ENCODE assay signal across 8 cellular contexts in the genomic region with DNA sequence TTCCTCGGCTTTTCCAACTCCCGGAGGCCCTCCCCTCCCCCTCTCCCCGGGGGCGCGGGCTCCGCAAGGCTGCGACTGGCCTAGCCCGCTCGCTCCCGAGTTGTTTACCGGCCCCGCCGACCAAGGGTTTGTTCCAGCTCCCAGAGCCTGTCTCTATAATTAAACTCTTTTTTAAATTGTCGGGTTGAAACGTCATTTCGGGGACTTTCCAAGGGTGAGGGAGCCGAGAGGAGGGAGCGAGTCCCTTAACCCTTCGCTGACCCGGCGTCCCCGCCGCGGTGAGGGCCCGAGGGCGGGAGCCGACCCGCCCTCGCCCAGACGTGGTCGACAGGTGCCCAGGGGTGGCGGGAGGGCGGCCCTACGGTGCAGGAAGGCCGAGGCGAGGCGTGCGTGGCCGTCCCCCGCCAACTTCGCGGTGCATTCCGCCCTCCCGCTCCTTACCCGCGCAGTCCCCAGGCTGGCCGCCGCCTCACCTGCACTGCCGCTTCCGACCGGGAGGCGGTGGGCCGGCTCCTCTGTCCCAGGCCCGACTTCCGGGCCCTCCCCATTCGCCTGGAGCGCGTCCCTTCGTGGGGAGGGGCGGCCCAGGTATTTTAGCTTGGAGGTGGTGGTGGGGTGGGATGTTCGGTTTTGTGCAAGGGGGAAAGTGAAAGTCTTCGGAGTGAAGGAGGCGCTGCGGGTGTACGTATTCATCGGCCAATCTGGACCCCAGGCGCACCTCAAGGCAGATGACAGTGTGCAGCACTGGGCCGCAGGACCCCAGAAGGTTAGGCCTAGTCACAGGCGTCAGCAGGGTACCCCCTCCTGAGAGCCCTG. TPM values are rescaled to one million over a fixed set of nuclear protein-coding genes. Genes with fewer than 3 reads are reported as not detected.
DNase-seq lines count a peak whose midpoint lies in the region; ATAC-seq and TF ChIP-seq lines count a peak whose summit lies in the region.

No MANE protein-coding gene starts in this region.

- H3K79me2 ChIP-seq in Loucy (ENCODE audit: insufficient read depth, low read length), result peaks cover 41% of the 10 kb centered on the region

- peak; percentile 51 for ATAC-seq in left lung

- no peaks in the 10 kb centered on the region for H3K9me3 ChIP-seq in Loucy (ENCODE audit: insufficient read depth, low read depth, low read length)
- H3K9me3 ChIP-seq in left lung, result no peaks in the 10 kb centered on the region

- DNase-seq in GM12865 (ENCODE audit: low read depth) (peak; percentile 94), H4 (ENCODE audit: low spot score) (peak; percentile 71), left lung (peak; percentile 82 to 94), cerebellar nuclear complex (lab: John Stamatoyannopoulos, UW) (no peak)
- peak; percentile 76 for DNase-seq in activated CD4-positive, alpha-beta T cell treated with anti-CD3 and anti-CD28 coated beads for 1 hour
- peak; percentile 80 for DNase-seq in stimulated activated CD4-positive, alpha-beta T cell treated with anti-CD3 and anti-CD28 coated beads, Interleukin-4, amount 100 ng/mL, for 1 hour

- H3K4me1 ChIP-seq in Loucy (ENCODE audit: insufficient read depth, low read length, poor library complexity, severe bottlenecking) (peaks cover 41% of the 10 kb centered on the region), left lung (peaks cover 3 to 17% of the 10 kb centered on the region in 2 donors)

- peaks cover 6% of the 10 kb centered on the region; the same call in 1 of the 2 replicates for H3F3A ChIP-seq in Loucy (ENCODE audit: low read depth)

- peak overlapping the region; percentile 98 for H3K4me2 ChIP-seq in Loucy (ENCODE audit: low read depth, low read length, poor library complexity, severe bottlenecking)

- peak overlapping the region; percentile 73 for H2AFZ ChIP-seq in Loucy (ENCODE audit: low read length)

- H3K27me3 ChIP-seq in Loucy (ENCODE audit: insufficient read depth, low read length, poor library complexity, severe bottlenecking), result peaks cover 7% of the 10 kb centered on the region
- no peaks in the 10 kb centered on the region for H3K27me3 ChIP-seq in left lung

- H3K4me3 ChIP-seq in GM12865 (ENCODE audit: low read depth, low read length) (peak overlapping the region; percentile 59), Loucy (ENCODE audit: low read length, poor library complexity, severe bottlenecking) (peak overlapping the region; percentile 96), left lung (peak overlapping the region; percentile 59 to 78)

- peak overlapping the region; percentile 99 for H3K9ac ChIP-seq in Loucy (ENCODE audit: low read depth, low read length, poor library complexity, severe bottlenecking)

- H3K27ac ChIP-seq in cingulate gyrus (ENCODE audit: low read depth, low read length), result peak overlapping the region; percentile 94
- peak overlapping the region; percentile 100 for H3K27ac ChIP-seq in left lung

- H3K36me3 ChIP-seq in Loucy (ENCODE audit: insufficient read depth, low read length) (no peaks in the 10 kb centered on the region), left lung (peaks cover 0 to 8% of the 10 kb centered on the region in 2 donors)

- H4K20me1 ChIP-seq in Loucy (ENCODE audit: insufficient read depth, low read length, poor library complexity, severe bottlenecking), result peaks cover 16% of the 10 kb centered on the region

- H3K9me2 ChIP-seq in Loucy (replicated peaks; ENCODE audit: low read depth, low read length), result no peaks in the 10 kb centered on the region

- peak; percentile 67 for TF ChIP-seq CTCF in GM12865 (IDR thresholded peaks at IDR 0.05; ENCODE audit: insufficient read depth, low read depth, low read length, missing control alignments)
- TF ChIP-seq CTCF in Loucy (conservative IDR thresholded peaks at IDR 0.05; ENCODE audit: low read length), result peak; percentile 57
- TF ChIP-seq CTCF in left lung (IDR thresholded peaks at IDR 0.05), result peak; percentile 52 to 91

- intact Hi-C loops in left lung (cut with DNase I), result loop anchor here in 1 of 2 donors (10.0 kb wide), 1 partner anchor 401 kb away; no protein-coding TSS in a partner anchor

RNA-seq across cellular contexts. Expression of gene ZFP36L1, which starts 2.9 kb away (rescaled TPM):
- total RNA-seq in H4 (2014; rRNA removed; shearing (Covaris generic)), result 27.7 and 31.0 TPM in 2 replicates
- 100 to 1,000 TPM; 292 to 395 TPM for total RNA-seq in left lung

Comparison
In these comparisons a context has a peak if more than half of its experiments do, and no peak if none do; other contexts are left out.
1. DNase-seq: peak in GM12865 (single experiment), H4 (single experiment), activated CD4-positive, alpha-beta T cell treated with anti-CD3 and anti-CD28 coated beads for 1 hour (single experiment), left lung (2 of 2) and stimulated activated CD4-positive, alpha-beta T cell treated with anti-CD3 and anti-CD28 coated beads, Interleukin-4, amount 100 ng/mL, for 1 hour (single experiment); none in cerebellar nuclear complex (0 of 2).
2. Peak in every context shown above with its lines, with median percentiles within 50 percentile points of each other: H3K4me3 ChIP-seq and CTCF ChIP-seq.